ENCODE assay signal across 28 cellular contexts in the genomic region with DNA sequence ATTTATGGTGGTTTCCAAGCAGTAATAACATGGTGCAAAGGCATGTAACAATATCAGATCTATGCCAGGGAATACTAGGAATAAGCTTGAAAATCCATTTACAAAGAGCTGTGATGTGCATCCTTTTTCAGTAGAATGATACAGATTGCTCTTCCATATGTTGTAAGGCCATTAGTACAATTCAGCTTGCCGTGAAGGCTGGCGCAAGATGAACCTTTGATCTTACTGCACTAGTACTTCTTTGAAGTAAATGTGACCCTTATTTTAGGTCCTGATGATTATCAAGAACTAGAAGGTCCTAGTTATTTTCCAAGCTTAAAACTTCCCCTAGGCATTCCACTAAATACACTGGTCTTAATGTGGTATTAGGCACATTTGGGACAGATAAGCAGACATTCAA.
"Had no signal": no experiment of that assay in that cellular context is flagged by ENCODE, and none has a peak within 500 bp of the region (broad histone marks: within the 10 kb centered on the region; RNA-seq: fewer than 3 reads in every experiment).

No MANE protein-coding gene starts in this region.

- H3K27ac ChIP-seq: stomach, suprapubic skin, thoracic aorta, thyroid gland, tibial artery, tibial nerve, transverse colon, upper lobe of left lung, upper lobe of right lung, uterus, vagina had no signal

- H3K9me3 Mint-ChIP-seq: stimulated activated effector memory CD8-positive, alpha-beta T cell treated with anti-CD3 and anti-CD28 coated beads, Interleukin-12 subunit alpha, Interleukin-12 subunit beta, amount 100 ng/mL, for 72 hours; stimulated activated memory B cell treated with anti-CD40 and anti-IgM and Interleukin-4, amounts not matched to agents 10 μg/mL and 1 μg/mL and 100 μg/mL, for 72 hours; stimulated activated naive B cell treated with anti-CD40 and anti-IgM and Interleukin-4, amounts not matched to agents 10 μg/mL and 1 μg/mL and 100 μg/mL, for 72 hours; stimulated activated naive CD8-positive, alpha-beta T cell treated with anti-CD3 and anti-CD28 coated beads, Interleukin-15, amount 100 ng/mL, for 72 hours; stimulated activated naive CD8-positive, alpha-beta T cell treated with anti-CD3 and anti-CD28 coated beads, Interleukin-15, Interleukin-2, amounts not matched to agents 100 ng/mL and 50 ng/mL, for 24 hours; type B pancreatic cell had no signal

- H3K4me1 Mint-ChIP-seq: stimulated activated memory B cell treated with anti-CD40 and anti-IgM and Interleukin-4, amounts not matched to agents 10 μg/mL and 1 μg/mL and 100 μg/mL, for 72 hours had no signal

- H3K36me3 Mint-ChIP-seq: stimulated activated effector memory CD8-positive, alpha-beta T cell treated with anti-CD3 and anti-CD28 coated beads, Interleukin-12 subunit alpha, Interleukin-12 subunit beta, amount 100 ng/mL, for 72 hours; stimulated activated memory B cell treated with anti-CD40 and anti-IgM and Interleukin-4, amounts not matched to agents 10 μg/mL and 1 μg/mL and 100 μg/mL, for 72 hours; stimulated activated naive B cell treated with anti-CD40 and anti-IgM and Interleukin-4, amounts not matched to agents 10 μg/mL and 1 μg/mL and 100 μg/mL, for 72 hours; type B pancreatic cell had no signal

- H3K4me3 ChIP-seq: stomach, suprapubic skin, testis, thoracic aorta, thyroid gland, tibial artery, tibial nerve, transverse colon, upper lobe of left lung, upper lobe of right lung, uterus, vagina had no signal

- H3K36me3 ChIP-seq: stomach, suprapubic skin, thoracic aorta, thyroid gland, tibial artery, tibial nerve, transverse colon, upper lobe of left lung, upper lobe of right lung, uterus, vagina had no signal

- H3K27ac Mint-ChIP-seq: stimulated activated effector memory CD8-positive, alpha-beta T cell treated with anti-CD3 and anti-CD28 coated beads, Interleukin-12 subunit alpha, Interleukin-12 subunit beta, amount 100 ng/mL, for 72 hours; stimulated activated memory B cell treated with anti-CD40 and anti-IgM and Interleukin-4, amounts not matched to agents 10 μg/mL and 1 μg/mL and 100 μg/mL, for 72 hours; stimulated activated naive B cell treated with anti-CD40 and anti-IgM and Interleukin-4, amounts not matched to agents 10 μg/mL and 1 μg/mL and 100 μg/mL, for 72 hours; stimulated activated naive CD8-positive, alpha-beta T cell treated with anti-CD3 and anti-CD28 coated beads, Interleukin-15, amount 100 ng/mL, for 72 hours; stimulated activated naive CD8-positive, alpha-beta T cell treated with anti-CD3 and anti-CD28 coated beads, Interleukin-15, Interleukin-2, amounts not matched to agents 100 ng/mL and 50 ng/mL, for 24 hours; type B pancreatic cell had no signal

- DNase-seq: stimulated activated CD4-positive, alpha-beta T cell treated with anti-CD3 and anti-CD28 coated beads, Interleukin-2, amount 100 ng/mL, for 48 hours; stimulated activated CD4-positive, alpha-beta T cell treated with anti-CD3 and anti-CD28 coated beads, Interleukin-4, amount 100 ng/mL, for 1 hour; stimulated activated CD4-positive, alpha-beta T cell treated with anti-CD3 and anti-CD28 coated beads, Interleukin-4, amount 100 ng/mL, for 24 hours; stimulated activated CD4-positive, alpha-beta T cell treated with anti-CD3 and anti-CD28 coated beads, Interleukin-4, amount 100 ng/mL, for 4 hours; stimulated activated CD8-positive, alpha-beta memory T cell treated with anti-CD3 and anti-CD28 coated beads, Interleukin-4, amount 100 ng/mL, for 48 hours; stimulated activated naive B cell treated with anti-CD40 and anti-IgM and Interleukin-4, amounts not matched to agents 10 μg/mL and 1 μg/mL and 100 μg/mL, for 72 hours; stimulated activated naive CD4-positive, alpha-beta T cell; stimulated activated naive CD4-positive, alpha-beta T cell treated with Interleukin-2 at 50 U/mL for 16 hours; stimulated activated naive CD8-positive, alpha-beta T cell treated with anti-CD3 and anti-CD28 coated beads, Interleukin-15, amount 100 ng/mL, for 72 hours; stimulated activated naive CD8-positive, alpha-beta T cell treated with anti-CD3 and anti-CD28 coated beads, Interleukin-15, Interleukin-2, amounts not matched to agents 100 U/mL and 50 U/mL, for 24 hours; stomach; substantia nigra; testis; thyroid gland; tibial artery; transverse colon; upper lobe of left lung; upper lobe of right lung; uterus had no signal

- FAIRE-seq: urothelium cell line had no signal

- H3K4me1 ChIP-seq: stomach, suprapubic skin, thyroid gland, tibial artery, tibial nerve, transverse colon, upper lobe of left lung, upper lobe of right lung, uterus, vagina had no signal

- ATAC-seq: stimulated activated effector memory CD8-positive, alpha-beta T cell treated with anti-CD3 and anti-CD28 coated beads, Interleukin-12 subunit alpha, Interleukin-12 subunit beta, amount 100 ng/mL, for 72 hours; stimulated activated memory B cell treated with anti-CD40 and anti-IgM and Interleukin-4, amounts not matched to agents 10 μg/mL and 1 μg/mL and 100 μg/mL, for 72 hours; stimulated activated naive CD8-positive, alpha-beta T cell treated with anti-CD3 and anti-CD28 coated beads, Interleukin-15, amount 100 ng/mL, for 72 hours; stimulated activated naive CD8-positive, alpha-beta T cell treated with anti-CD3 and anti-CD28 coated beads, Interleukin-15, Interleukin-2, amounts not matched to agents 100 U/mL and 50 U/mL, for 24 hours; upper lobe of right lung had no signal

- H3K4me3 Mint-ChIP-seq: stimulated activated effector memory CD8-positive, alpha-beta T cell treated with anti-CD3 and anti-CD28 coated beads, Interleukin-12 subunit alpha, Interleukin-12 subunit beta, amount 100 ng/mL, for 72 hours; stimulated activated memory B cell treated with anti-CD40 and anti-IgM and Interleukin-4, amounts not matched to agents 10 μg/mL and 1 μg/mL and 100 μg/mL, for 72 hours; stimulated activated naive B cell treated with anti-CD40 and anti-IgM and Interleukin-4, amounts not matched to agents 10 μg/mL and 1 μg/mL and 100 μg/mL, for 72 hours; stimulated activated naive CD8-positive, alpha-beta T cell treated with anti-CD3 and anti-CD28 coated beads, Interleukin-15, amount 100 ng/mL, for 72 hours; stimulated activated naive CD8-positive, alpha-beta T cell treated with anti-CD3 and anti-CD28 coated beads, Interleukin-15, Interleukin-2, amounts not matched to agents 100 ng/mL and 50 ng/mL, for 24 hours; type B pancreatic cell had no signal

- H3K9me3 ChIP-seq: stomach, suprapubic skin, testis, thoracic aorta, thyroid gland, tibial artery, tibial nerve, transverse colon, upper lobe of left lung, upper lobe of right lung, uterus, vagina had no signal

- H3K27me3 ChIP-seq: stomach, suprapubic skin, testis, thyroid gland, tibial artery, tibial nerve, transverse colon, upper lobe of left lung, upper lobe of right lung, uterus, vagina had no signal

- H3K27me3 Mint-ChIP-seq: stimulated activated naive CD8-positive, alpha-beta T cell treated with anti-CD3 and anti-CD28 coated beads, Interleukin-15, amount 100 ng/mL, for 72 hours; stimulated activated naive CD8-positive, alpha-beta T cell treated with anti-CD3 and anti-CD28 coated beads, Interleukin-15, Interleukin-2, amounts not matched to agents 100 ng/mL and 50 ng/mL, for 24 hours; type B pancreatic cell had no signal
